ENCODE assay signal across 8 cellular contexts in genomic region chr13:49443327-49443688, GRCh38. TPM values are rescaled to one million over a fixed set of nuclear protein-coding genes. Genes with fewer than 3 reads are reported as not detected.
DNase-seq lines count a peak whose midpoint lies in the region; ATAC-seq, FAIRE-seq and TF ChIP-seq lines count a peak whose summit lies in the region.

No MANE protein-coding gene starts in this region.

- peak overlapping the region; percentile 94 for H3K4me3 Mint-ChIP-seq in activated B cell treated with CpG ODN at 0.5 μM for 24 hours

- peak overlapping the region; percentile 76 for H3K18ac ChIP-seq in IMR-90 (ENCODE audit: low read depth, low read length)

- H3K27ac ChIP-seq in IMR-90 (ENCODE audit: insufficient read depth, low read length), result peak overlapping the region; percentile 83
- H3K27ac ChIP-seq in pancreas, result peak overlapping the region; percentile 72 to 98 (median 86)

- H3K14ac ChIP-seq in IMR-90 (replicated peaks; ENCODE audit: low read depth, low read length), result peak overlapping the region; percentile 100

- POLR2A ChIA-PET in IMR-90 (lab: Charles Lee; ENCODE audit: unreplicated experiment), result interaction anchor here (0.6 to 0.7 kb wide), 3 partner anchors 45 to 166 kb away, joined by 3 to 4 read pairs (median 3); no protein-coding TSS in a partner anchor
- POLR2A ChIA-PET in activated B cell treated with CpG ODN at 0.5 μM for 24 hours (lab: Charles Lee), result interaction anchor here (0.5 to 4.3 kb wide), 21 partner anchors 10 to 1437 kb away, joined by 3 to 85 read pairs (median 6); partner anchors contain the start of genes ARL11, EBPL, PHF11 and RCBTB1

- peak overlapping the region; percentile 93 for H2BK120ac ChIP-seq in IMR-90 (ENCODE audit: low read depth, low read length)

- H3K27me3 Mint-ChIP-seq in activated B cell treated with CpG ODN at 0.5 μM for 24 hours, result no peaks in the 10 kb centered on the region

- H3K4me1 Mint-ChIP-seq in activated B cell treated with CpG ODN at 0.5 μM for 24 hours, result peaks cover 66% of the 10 kb centered on the region

- H3K9me1 ChIP-seq in IMR-90 (ENCODE audit: insufficient read depth, low read length), result 0 out of 2 replicates have a peak, but pooled peaks cover 4% of the 10 kb centered on the region

- H3K9me3 Mint-ChIP-seq in activated B cell treated with CpG ODN at 0.5 μM for 24 hours, result no peaks in the 10 kb centered on the region

- peak overlapping the region; percentile 98 for H4K91ac ChIP-seq in IMR-90 (ENCODE audit: insufficient read depth, low read depth, low read length)

- ATAC-seq in IMR-90 (ENCODE audit: low read depth) (peak; percentile 3), activated B cell treated with CpG ODN at 0.5 μM for 24 hours (ENCODE audit: low read depth) (no peak), pancreas (peak in 1 of 4 donors; percentile 3), HG02938 (IDR thresholded peaks at IDR 0.05; ENCODE audit: unreplicated experiment) (no peak)

- H3K4me2 ChIP-seq in IMR-90 (ENCODE audit: low read depth, low read length), result peak overlapping the region; percentile 88

- peaks cover 2% of the 10 kb centered on the region; the same call in 1 of the 2 replicates for H3K36me3 ChIP-seq in IMR-90 (ENCODE audit: control insufficient read depth, insufficient read depth, low read length)
- no peaks in the 10 kb centered on the region for H3K36me3 ChIP-seq in pancreas

- TF ChIP-seq POLR2A in IMR-90 (IDR thresholded peaks at IDR 0.05; ENCODE audit: low read depth, low read length), result no peak

- BruUV-seq in IMR-90 (replicated peaks; lab: Mats Ljungman, UMichigan), result TSS peak; percentile 74

- no peaks in the 10 kb centered on the region for H3K27me3 ChIP-seq in IMR-90 (ENCODE audit: control insufficient read depth, insufficient read depth, low read length)
- H3K27me3 ChIP-seq in pancreas, result no peaks in the 10 kb centered on the region

- peak overlapping the region; percentile 95 for H2AFZ ChIP-seq in IMR-90 (replicated peaks; ENCODE audit: low read length, poor library complexity)

- dilution Hi-C loops in IMR-90 (cut with HindIII; ENCODE audit: low sequenced_read_pairs, unreplicated experiment), result no loop called here

- peak overlapping the region; percentile 100 for H3K23ac ChIP-seq in IMR-90 (ENCODE audit: low read depth, low read length)

- no peak for FAIRE-seq in pancreas (lab: Jason Lieb, UNC)

- peaks cover 22% of the 10 kb centered on the region for H3K36me3 Mint-ChIP-seq in activated B cell treated with CpG ODN at 0.5 μM for 24 hours (ENCODE audit: low read depth)

- peaks cover 25 to 39% of the 10 kb centered on the region in 2 experiments for H3K79me1 ChIP-seq in IMR-90 (ENCODE audit: low read depth in 1 of 2, low read length in 2 of 2)

- peak overlapping the region; percentile 72 for H3K56ac ChIP-seq in IMR-90 (ENCODE audit: extremely low read depth, insufficient read depth, low read length)

- TF ChIP-seq CTCF in IMR-90 (conservative IDR thresholded peaks at IDR 0.05; ENCODE audit: low read depth, low read length), result no peak
- no peak for TF ChIP-seq CTCF in activated B cell treated with CpG ODN at 0.5 μM for 24 hours (IDR thresholded peaks at IDR 0.05)
- TF ChIP-seq CTCF in pancreas (IDR thresholded peaks at IDR 0.05), result no peak

- intact Hi-C loops in IMR-90 (cut with micrococcal nuclease), result loop anchor here (2.0 kb wide), 1 partner anchor 51 kb away; the partner anchor contains the start of gene PHF11
- intact Hi-C loops in activated B cell treated with CpG ODN at 0.5 μM for 24 hours (cut with micrococcal nuclease), result loop anchor here (5.0 kb wide), 3 partner anchors 196 to 1141 kb away; partner anchors contain the start of genes CDADC1 and RB1
- intact Hi-C loops in pancreas (cut with DNase I), result no loop called here

- H4K20me1 ChIP-seq in IMR-90 (ENCODE audit: insufficient read depth, low read length), result no peaks in the 10 kb centered on the region

- H3K4me1 ChIP-seq in IMR-90 (ENCODE audit: control insufficient read depth, insufficient read depth, low read length) (no peaks in the 10 kb centered on the region), pancreas (peaks cover 0 to 27% (median 22%) of the 10 kb centered on the region in 3 donors)

- peak overlapping the region; percentile 85 for H2BK5ac ChIP-seq in IMR-90 (ENCODE audit: low read depth, low read length, poor library complexity, severe bottlenecking)

- peak overlapping the region; percentile 83 for H3K9ac ChIP-seq in IMR-90 (ENCODE audit: low read depth, low read length)

- peak overlapping the region; percentile 90 for H2BK20ac ChIP-seq in IMR-90 (ENCODE audit: low read depth, low read length)

- H4K5ac ChIP-seq in IMR-90 (ENCODE audit: low read depth, low read length), result peak overlapping the region; percentile 86

- no peaks in the 10 kb centered on the region for H3K9me3 ChIP-seq in IMR-90 (ENCODE audit: control insufficient read depth, insufficient read depth, low read length)
- H3K9me3 ChIP-seq in pancreas, result no peaks in the 10 kb centered on the region

- WGBS in IMR-90 (ENCODE audit: extremely low coverage in 2 of 2, insufficient read length in 1 of 2), 2 experiments, result 0% methylated on average over 1 of the region's 9 CpGs; no CpG with 5 or more reads in 1 of the 2 experiments
- 6% methylated on average over 9 of the region's 9 CpGs for WGBS in pancreas, 2 donors

- H3K4me3 ChIP-seq in IMR-90 (ENCODE audit: insufficient read depth, low read depth, low read length) (peak overlapping the region; percentile 59), pancreas (peak overlapping the region; percentile 22 to 83 (median 50))

- in situ Hi-C loops in IMR-90 (cut with MboI; ENCODE audit: low sequenced_read_pairs), result loop anchor here (5.0 kb wide), 1 partner anchor 136 kb away; no protein-coding TSS in a partner anchor

- peak overlapping the region; percentile 77 to 99 for H4K8ac ChIP-seq in IMR-90 (ENCODE audit: low read depth in 2 of 2, low read length in 2 of 2)

- DNase-seq in DMS53 (lab: John Stamatoyannopoulos, UW) (peak; percentile 60), IMR-90 (peak; percentile 35), activated B cell treated with CpG ODN at 0.5 μM for 24 hours (peak; percentile 15), glomerular visceral epithelial cell (ENCODE audit: extremely low spot score) (peak; percentile 48), pancreas (no peak)
- no peak for DNase-seq in stimulated activated CD4-positive, alpha-beta T cell treated with anti-CD3 and anti-CD28 coated beads, Interleukin-1b, Interleukin-23, amount 100 ng/mL, for 48 hours
- DNase-seq in activated CD4-positive, alpha-beta T cell treated with anti-CD3 and anti-CD28 coated beads for 1 hour, result no peak

- CTCF ChIA-PET in IMR-90 (lab: Yijun Ruan, JAX), result interaction anchor here (0.6 to 1.3 kb wide), 3 partner anchors 25 to 166 kb away, joined by 3 to 5 read pairs (median 3); no protein-coding TSS in a partner anchor
- CTCF ChIA-PET in activated B cell treated with CpG ODN at 0.5 μM for 24 hours (lab: Charles Lee), result interaction anchor here (1.2 to 2.3 kb wide), 3 partner anchors 12 to 349 kb away, joined by 3 to 18 read pairs (median 3); partner anchors contain the start of gene KPNA3

- H2BK15ac ChIP-seq in IMR-90 (ENCODE audit: low read depth, low read length), result peak overlapping the region; percentile 76; the same call in 2 of the 3 replicates

- TF ChIP-seq RAD21 in IMR-90 (IDR thresholded peaks at IDR 0.05; ENCODE audit: low read length), result no peak

- peak overlapping the region; percentile 98 for H2AK9ac ChIP-seq in IMR-90 (replicated peaks; ENCODE audit: low read depth, low read length, poor library complexity)

- peak overlapping the region; percentile 99 for H3K27ac Mint-ChIP-seq in activated B cell treated with CpG ODN at 0.5 μM for 24 hours

- peak overlapping the region; percentile 99 for H3K4ac ChIP-seq in IMR-90 (ENCODE audit: low read depth, low read length)

- peak overlapping the region; percentile 55 for H2AK5ac ChIP-seq in IMR-90 (ENCODE audit: low read depth, low read length)

TF ChIP-seq in IMR-90, 13 proteins besides CTCF, POLR2A, EP300 and RAD21 (continues in another document):
- TF ChIP-seq, protein P1, sequence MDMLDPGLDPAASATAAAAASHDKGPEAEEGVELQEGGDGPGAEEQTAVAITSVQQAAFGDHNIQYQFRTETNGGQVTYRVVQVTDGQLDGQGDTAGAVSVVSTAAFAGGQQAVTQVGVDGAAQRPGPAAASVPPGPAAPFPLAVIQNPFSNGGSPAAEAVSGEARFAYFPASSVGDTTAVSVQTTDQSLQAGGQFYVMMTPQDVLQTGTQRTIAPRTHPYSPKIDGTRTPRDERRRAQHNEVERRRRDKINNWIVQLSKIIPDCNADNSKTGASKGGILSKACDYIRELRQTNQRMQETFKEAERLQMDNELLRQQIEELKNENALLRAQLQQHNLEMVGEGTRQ (IDR thresholded peaks at IDR 0.05; ENCODE audit: low read depth, low read length), result no peak
- TF ChIP-seq MAFK (IDR thresholded peaks at IDR 0.05; ENCODE audit: low read depth, low read length), result no peak
- no peak for TF ChIP-seq MXI1 (IDR thresholded peaks at IDR 0.05; ENCODE audit: borderline replicate concordance, low read depth, low read length)
- no peak for TF ChIP-seq NFE2L2 (IDR thresholded peaks at IDR 0.05; ENCODE audit: low read depth, low read length)
- no peak for TF ChIP-seq SMC3 (IDR thresholded peaks at IDR 0.05; ENCODE audit: low read depth, low read length)
- TF ChIP-seq FOS (IDR thresholded peaks at IDR 0.05; ENCODE audit: low read depth, low read length), result no peak
- TF ChIP-seq RFX5 (IDR thresholded peaks at IDR 0.05; ENCODE audit: low read depth, low read length), result no peak
- no peak for TF ChIP-seq CEBPB (IDR thresholded peaks at IDR 0.05; ENCODE audit: low read depth, low read length)

RNA-seq across cellular contexts. Expression of gene CAB39L, which starts 0.6 kb away (rescaled TPM):
- total RNA-seq in IMR-90 (2012; rRNA removed), result 16.7 and 21.9 TPM in 2 replicates
- 6.6 and 8.5 TPM in 2 replicates for polyA plus RNA-seq in IMR-90 (2012; rRNA removed)
- 2.4 and 3.2 TPM in 2 replicates for polyA plus RNA-seq in IMR-90 (2012; cell fraction: cytosol; rRNA removed)
- 2.4 and 6.0 TPM in 2 replicates for polyA plus RNA-seq in IMR-90 (2012; cell fraction: nucleus; rRNA removed; ENCODE audit: low replicate concordance)
- total RNA-seq in activated B cell treated with CpG ODN at 0.5 μM for 24 hours, result 3.4 and 4.0 TPM in 2 replicates
- 1 to 10 TPM; 4.1 to 8.4 (median 5.0) TPM for total RNA-seq in pancreas
- polyA plus RNA-seq in pancreas, result 1 to 10 TPM; 2.7 to 7.2 TPM

RNA-seq across cellular contexts. Expression of gene SETDB2, which starts 0.8 kb away (rescaled TPM):
- total RNA-seq in IMR-90 (2012; rRNA removed), result 5.7 and 8.6 TPM in 2 replicates
- polyA plus RNA-seq in IMR-90 (2012; rRNA removed), result 2.9 and 4.3 TPM in 2 replicates
- polyA plus RNA-seq in IMR-90 (2012; cell fraction: cytosol; rRNA removed), result 0.33 and 0.35 TPM in 2 replicates
- 1.1 and 6.2 TPM in 2 replicates for polyA plus RNA-seq in IMR-90 (2012; cell fraction: nucleus; rRNA removed; ENCODE audit: low replicate concordance)
- 23.6 and 25.1 TPM in 2 replicates for total RNA-seq in activated B cell treated with CpG ODN at 0.5 μM for 24 hours
- 1 to 10 TPM; 5.1 to 8.9 (median 6.6) TPM for total RNA-seq in pancreas
- polyA plus RNA-seq in pancreas, result 1 to 10 TPM; 3.1 to 5.1 TPM

RNA-seq across cellular contexts. Expression of gene PHF11, which starts 52.4 kb away (rescaled TPM):
- 3.9 and 6.7 TPM in 2 replicates for total RNA-seq in IMR-90 (2012; rRNA removed)
- polyA plus RNA-seq in IMR-90 (2012; rRNA removed), result 12.2 and 15.4 TPM in 2 replicates
- 4.0 TPM in 2 replicates for polyA plus RNA-seq in IMR-90 (2012; cell fraction: cytosol; rRNA removed)
- polyA plus RNA-seq in IMR-90 (2012; cell fraction: nucleus; rRNA removed; ENCODE audit: low replicate concordance), result 9.2 and 65.7 TPM in 2 replicates
- 128 and 148 TPM in 2 replicates for total RNA-seq in activated B cell treated with CpG ODN at 0.5 μM for 24 hours
- 10 to 100 TPM; 14.5 to 28.2 (median 19.5) TPM for total RNA-seq in pancreas
- 10 to 100 TPM; 53.3 to 58.5 TPM for polyA plus RNA-seq in pancreas

Comparison
In these comparisons a context has a peak if more than half of its experiments do, and no peak if none do; other contexts are left out.
1. DNase-seq: peak in DMS53 (single experiment), IMR-90 (single experiment), activated B cell treated with CpG ODN at 0.5 μM for 24 hours (single experiment) and glomerular visceral epithelial cell (single experiment); none in pancreas (0 of 6), stimulated activated CD4-positive, alpha-beta T cell treated with anti-CD3 and anti-CD28 coated beads, Interleukin-1b, Interleukin-23, amount 100 ng/mL, for 48 hours (single experiment) and activated CD4-positive, alpha-beta T cell treated with anti-CD3 and anti-CD28 coated beads for 1 hour (single experiment).
2. intact Hi-C loops: an anchor here in IMR-90 (2.0 kb wide) and activated B cell treated with CpG ODN at 0.5 μM for 24 hours (5.0 kb wide); none called in pancreas.